ENCODE assay signal across 9 cellular contexts in the genomic region with DNA sequence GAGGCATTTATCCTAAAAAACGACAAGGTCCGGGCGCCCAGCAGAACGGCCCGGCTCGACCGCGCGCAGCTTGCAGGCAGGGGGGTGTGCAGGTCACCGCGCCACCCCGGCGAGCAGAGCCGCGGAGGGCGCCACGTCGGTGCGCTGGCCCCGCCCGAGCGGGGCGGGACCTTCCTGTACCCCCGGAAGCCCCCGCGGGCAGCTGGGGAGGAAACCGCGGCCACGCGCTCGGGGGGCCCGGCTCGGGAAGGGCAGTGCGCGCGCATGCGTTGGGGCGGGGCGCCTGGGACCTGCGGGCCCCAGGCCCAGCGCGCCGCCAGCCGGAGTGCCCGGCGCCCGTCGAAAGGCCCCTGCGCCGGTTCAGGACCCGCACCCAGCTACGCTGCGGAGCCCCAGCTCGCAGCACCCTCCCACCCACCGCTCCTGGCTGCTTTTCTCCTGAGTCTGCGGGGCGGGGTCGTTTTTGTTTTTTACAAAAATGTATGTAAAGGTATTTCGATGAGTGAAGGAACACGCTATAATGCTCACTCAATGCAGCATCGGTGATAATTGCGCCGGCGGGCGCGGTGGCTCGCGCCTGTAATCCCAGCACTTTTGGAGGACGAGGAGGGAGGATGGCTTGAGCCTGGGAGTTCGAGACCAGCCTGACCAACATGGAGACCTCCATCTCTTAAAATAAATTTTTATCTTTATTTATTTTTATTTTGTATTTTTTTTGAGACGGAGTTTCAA. TPM values are rescaled to one million over a fixed set of nuclear protein-coding genes. Genes with fewer than 3 reads are reported as not detected.
A peak's percentile ranks its signal among the peaks of the same experiment; 100 is the strongest.
DNase-seq lines count a peak whose midpoint lies in the region; TF ChIP-seq lines count a peak whose summit lies in the region.
"Had no signal": no experiment of that assay in that cellular context is flagged by ENCODE, and none has a peak within 500 bp of the region (broad histone marks: within the 10 kb centered on the region; RNA-seq: fewer than 3 reads in every experiment).

No MANE protein-coding gene starts in this region.

- peaks cover 7 to 11% (median 8%) of the 10 kb centered on the region in 3 donors for H3K4me1 ChIP-seq in esophagus squamous epithelium

- 5 to 10% methylated on average over 13 to 34 of the region's 71 CpGs for WGBS in esophagus squamous epithelium, 2 donors

- H3K27me3 Mint-ChIP-seq in nephron progenitor cell (ENCODE audit: low read depth, poor library complexity) = peaks cover 3% of the 10 kb centered on the region
- no peaks in the 10 kb centered on the region for H3K27me3 Mint-ChIP-seq in stimulated activated naive CD8-positive, alpha-beta T cell treated with anti-CD3 and anti-CD28 coated beads, Interleukin-15, Interleukin-2, amounts not matched to agents 100 ng/mL and 50 ng/mL, for 24 hours

- peaks cover 26% of the 10 kb centered on the region for H3K4me1 Mint-ChIP-seq in nephron progenitor cell
- H3K4me1 Mint-ChIP-seq in stimulated activated naive CD8-positive, alpha-beta T cell treated with anti-CD3 and anti-CD28 coated beads, Interleukin-15, Interleukin-2, amounts not matched to agents 100 ng/mL and 50 ng/mL, for 24 hours (ENCODE audit: low read depth) = peaks cover 19% of the 10 kb centered on the region

- no peaks in the 10 kb centered on the region for H3K9me3 Mint-ChIP-seq in nephron progenitor cell
- H3K9me3 Mint-ChIP-seq in stimulated activated naive CD8-positive, alpha-beta T cell treated with anti-CD3 and anti-CD28 coated beads, Interleukin-15, Interleukin-2, amounts not matched to agents 100 ng/mL and 50 ng/mL, for 24 hours = no peaks in the 10 kb centered on the region

- intact Hi-C loops in esophagus squamous epithelium (cut with DNase I) = no loop called here

- peak in 2 of 4 donors; percentile 44 to 49 for TF ChIP-seq POLR2A in esophagus squamous epithelium (IDR thresholded peaks at IDR 0.05)

- no peak for TF ChIP-seq CTCF in esophagus squamous epithelium (IDR thresholded peaks at IDR 0.05)
- TF ChIP-seq CTCF in nephron progenitor cell (IDR thresholded peaks at IDR 0.05) = no peak

- no peaks in the 10 kb centered on the region for H3K9me3 ChIP-seq in esophagus squamous epithelium

- H3K4me3 ChIP-seq in esophagus squamous epithelium = peak overlapping the region; percentile 36 to 74 (median 58)

- peak overlapping the region; percentile 56 to 82 (median 76) for H3K27ac ChIP-seq in esophagus squamous epithelium
- H3K27ac ChIP-seq: 22Rv1 had no signal

- DNase-seq in DMS53 (lab: John Stamatoyannopoulos, UW) (peak; percentile 31), DMS53 treated with DMSO at 0.1 percent for 48 hours (lab: John Stamatoyannopoulos, UW; ENCODE audit: unreplicated experiment) (no peak), HUDEP-2 (lab: John Stamatoyannopoulos, UW; ENCODE audit: unreplicated experiment in 76 of 76) (peak in 60 of 76 experiments; percentile 15 to 86 (median 59)), activated T-cell treated with anti-CD3 and anti-CD28 coated beads for 1 hour (ENCODE audit: low read depth) (peak; percentile 79), esophagus squamous epithelium (lab: John Stamatoyannopoulos, UW) (peak; percentile 18), nephron progenitor cell (peak; percentile 82), NCI-H69 (lab: John Stamatoyannopoulos, UW) (no peak)

- no peaks in the 10 kb centered on the region for H3K36me3 ChIP-seq in esophagus squamous epithelium

- no peaks in the 10 kb centered on the region for H3K36me3 Mint-ChIP-seq in nephron progenitor cell (ENCODE audit: low read depth)
- no peaks in the 10 kb centered on the region for H3K36me3 Mint-ChIP-seq in stimulated activated naive CD8-positive, alpha-beta T cell treated with anti-CD3 and anti-CD28 coated beads, Interleukin-15, Interleukin-2, amounts not matched to agents 100 ng/mL and 50 ng/mL, for 24 hours (ENCODE audit: low read depth)

- H3K4me3 Mint-ChIP-seq in nephron progenitor cell = peak overlapping the region; percentile 75
- peak overlapping the region; percentile 63 for H3K4me3 Mint-ChIP-seq in stimulated activated naive CD8-positive, alpha-beta T cell treated with anti-CD3 and anti-CD28 coated beads, Interleukin-15, Interleukin-2, amounts not matched to agents 100 ng/mL and 50 ng/mL, for 24 hours

- H3K27ac Mint-ChIP-seq in nephron progenitor cell = no peak overlapping the region
- peak overlapping the region; percentile 46 for H3K27ac Mint-ChIP-seq in stimulated activated naive CD8-positive, alpha-beta T cell treated with anti-CD3 and anti-CD28 coated beads, Interleukin-15, Interleukin-2, amounts not matched to agents 100 ng/mL and 50 ng/mL, for 24 hours

- no peaks in the 10 kb centered on the region for H3K27me3 ChIP-seq in esophagus squamous epithelium

RNA-seq across cellular contexts. Expression of a gene that starts 47.7 kb away (rescaled TPM):
- 1 to 10 TPM in 3 of 4 donors, not detected in 1; 3.1 to 6.1 (median 3.4) TPM for total RNA-seq in esophagus squamous epithelium

Comparison
In these comparisons a context has a peak if more than half of its experiments do, and no peak if none do; other contexts are left out.
1. DNase-seq: peak in DMS53 (single experiment), HUDEP-2 (60 of 76), activated T-cell treated with anti-CD3 and anti-CD28 coated beads for 1 hour (single experiment), esophagus squamous epithelium (single experiment) and nephron progenitor cell (single experiment); none in DMS53 treated with DMSO at 0.1 percent for 48 hours (single experiment) and NCI-H69 (single experiment).